In genomic region chr20:38747495-38748096, GRCh38 we compare ENCODE assay signal across 8 cellular contexts. TPM values are rescaled to one million over a fixed set of nuclear protein-coding genes. Genes with fewer than 3 reads are reported as not detected.
DNase-seq lines count a peak whose midpoint lies in the region; ATAC-seq and TF ChIP-seq lines count a peak whose summit lies in the region.

No MANE protein-coding gene starts in this region.

- H3K4ac ChIP-seq in neuronal stem cell (ENCODE audit: low read length) = no peak overlapping the region

- H3K14ac ChIP-seq in neuronal stem cell (ENCODE audit: low read length) = no peak overlapping the region

- no peak overlapping the region for H3K9ac ChIP-seq in neuronal stem cell (ENCODE audit: low read depth, low read length, poor library complexity)

- peak overlapping the region; percentile 81 for H3K4me3 Mint-ChIP-seq in Caco-2 (ENCODE audit: unreplicated experiment)
- H3K4me3 Mint-ChIP-seq in dendritic cell treated with granulocyte-macrophage colony-stimulating factor and Interleukin-4, amounts not matched to agents 40 ng/mL and 50 ng/mL, for 4 days = peak overlapping the region; percentile 89

- no peak for TF ChIP-seq CTCF in Caco-2 (IDR thresholded peaks at IDR 0.05; ENCODE audit: insufficient read depth in 1 of 2, low read depth in 1 of 2, low read length in 1 of 2, severe bottlenecking in 1 of 2, unreplicated experiment in 1 of 2)

- no peak overlapping the region for H2AK5ac ChIP-seq in neuronal stem cell (ENCODE audit: low read depth, low read length)

- H3K79me1 ChIP-seq in neuronal stem cell (ENCODE audit: low read depth, low read length) = peaks cover 5% of the 10 kb centered on the region

- no CpG with 5 or more reads among the region's 39 CpGs for WGBS in neuronal stem cell (ENCODE audit: extremely low coverage in 2 of 2, insufficient read length in 2 of 2, insufficient replicate concordance in 1 of 2), 2 donors

- no TSS peak for BruUV-seq in Caco-2 (replicated peaks; lab: Mats Ljungman, UMichigan)

- CTCF ChIA-PET in Caco-2 (lab: Charles Lee) = interaction anchor here (0.9 to 2.5 kb wide), 8 partner anchors 8 to 104 kb away, joined by 3 to 13 read pairs (median 8); no protein-coding TSS in a partner anchor

- H3K4me1 ChIP-seq in Caco-2 = peaks cover 14% of the 10 kb centered on the region
- peaks cover 9% of the 10 kb centered on the region in 2 donors for H3K4me1 ChIP-seq in neuronal stem cell (ENCODE audit: control insufficient read depth in 2 of 2, insufficient read depth in 1 of 2, low read depth in 1 of 2, low read length in 2 of 2)

- no peaks in the 10 kb centered on the region for H3K9me3 ChIP-seq in Caco-2
- H3K9me3 ChIP-seq in KOPT-K1 (ENCODE audit: insufficient read depth, low read length, poor library complexity, severe bottlenecking) = no peaks in the 10 kb centered on the region
- no peaks in the 10 kb centered on the region for H3K9me3 ChIP-seq in neuronal stem cell (replicated peaks in 1 of 2; ENCODE audit: control insufficient read depth in 2 of 2, insufficient read depth in 1 of 2, low read depth in 1 of 2, low read length in 2 of 2)

- H3K27ac Mint-ChIP-seq in Caco-2 (ENCODE audit: unreplicated experiment) = peak overlapping the region; percentile 85
- peak overlapping the region; percentile 94 for H3K27ac Mint-ChIP-seq in dendritic cell treated with granulocyte-macrophage colony-stimulating factor and Interleukin-4, amounts not matched to agents 40 ng/mL and 50 ng/mL, for 4 days

- H3K23ac ChIP-seq in neuronal stem cell (ENCODE audit: low read depth, low read length, poor library complexity) = no peak overlapping the region

- H3K9me3 Mint-ChIP-seq in Caco-2 (ENCODE audit: unreplicated experiment) = no peaks in the 10 kb centered on the region
- no peaks in the 10 kb centered on the region for H3K9me3 Mint-ChIP-seq in dendritic cell treated with granulocyte-macrophage colony-stimulating factor and Interleukin-4, amounts not matched to agents 40 ng/mL and 50 ng/mL, for 4 days

- H3K27ac ChIP-seq in KOPT-K1 (ENCODE audit: low read depth, low read length, poor library complexity, severe bottlenecking) = peak overlapping the region; percentile 57
- H3K27ac ChIP-seq in neuronal stem cell (replicated peaks; ENCODE audit: low read length) = no peak overlapping the region

- DNase-seq in Caco-2 (peak; percentile 60 to 69), neuronal stem cell (ENCODE audit: low spot score) (peak; percentile 68), activated gamma-delta T cell treated with Interleukin-2 at 50 U/mL for 16 hours (no peak), NOMO-1 (lab: John Stamatoyannopoulos, UW; ENCODE audit: unreplicated experiment in 2 of 2) (no peak)

- H4K91ac ChIP-seq in neuronal stem cell (ENCODE audit: low read depth, low read length, poor library complexity) = no peak overlapping the region

- no peak overlapping the region for H2BK120ac ChIP-seq in neuronal stem cell (ENCODE audit: low read depth, low read length)

- H3K4me2 ChIP-seq in neuronal stem cell (ENCODE audit: insufficient read depth, low read length, poor library complexity, severe bottlenecking) = peak overlapping the region; percentile 95

- H2AFZ ChIP-seq in neuronal stem cell (ENCODE audit: low read length) = peak overlapping the region; percentile 98

- no peak overlapping the region for H2BK12ac ChIP-seq in neuronal stem cell (ENCODE audit: low read length)

- H3K27me3 Mint-ChIP-seq in Caco-2 (ENCODE audit: insufficient read depth, unreplicated experiment) = peaks cover 2% of the 10 kb centered on the region
- peaks cover 22% of the 10 kb centered on the region for H3K27me3 Mint-ChIP-seq in dendritic cell treated with granulocyte-macrophage colony-stimulating factor and Interleukin-4, amounts not matched to agents 40 ng/mL and 50 ng/mL, for 4 days

- peaks cover 27% of the 10 kb centered on the region for H3K36me3 Mint-ChIP-seq in Caco-2 (ENCODE audit: insufficient read depth, unreplicated experiment)
- peaks cover 15% of the 10 kb centered on the region for H3K36me3 Mint-ChIP-seq in dendritic cell treated with granulocyte-macrophage colony-stimulating factor and Interleukin-4, amounts not matched to agents 40 ng/mL and 50 ng/mL, for 4 days (ENCODE audit: low read depth)

- ATAC-seq in HG02588 (IDR thresholded peaks at IDR 0.05; ENCODE audit: unreplicated experiment) = no peak
- ATAC-seq in HG03175 (IDR thresholded peaks at IDR 0.05; ENCODE audit: unreplicated experiment) = no peak

- H3K18ac ChIP-seq in neuronal stem cell (ENCODE audit: low read length) = peak overlapping the region; percentile 87

- peak overlapping the region; percentile 57 for H3K4me3 ChIP-seq in Caco-2 (ENCODE audit: low read depth, low read length)
- peak overlapping the region; percentile 31 to 88 for H3K4me3 ChIP-seq in neuronal stem cell (ENCODE audit: low read length in 2 of 2)

- H3K4me1 Mint-ChIP-seq in Caco-2 (ENCODE audit: low read depth, unreplicated experiment) = peaks cover 10% of the 10 kb centered on the region
- H3K4me1 Mint-ChIP-seq in dendritic cell treated with granulocyte-macrophage colony-stimulating factor and Interleukin-4, amounts not matched to agents 40 ng/mL and 50 ng/mL, for 4 days (ENCODE audit: low read depth) = peaks cover 23% of the 10 kb centered on the region

- no peak overlapping the region for H2BK5ac ChIP-seq in neuronal stem cell (ENCODE audit: low read length)

- no peaks in the 10 kb centered on the region for H3K36me3 ChIP-seq in Caco-2 (ENCODE audit: control insufficient read depth, insufficient read depth, low read length)
- peaks cover 21% of the 10 kb centered on the region for H3K36me3 ChIP-seq in KOPT-K1 (ENCODE audit: insufficient read depth, low read length)
- peaks cover 2 to 25% of the 10 kb centered on the region in 2 donors for H3K36me3 ChIP-seq in neuronal stem cell (replicated peaks in 1 of 2; ENCODE audit: control insufficient read depth in 2 of 2, insufficient read depth in 2 of 2, low read length in 2 of 2)

- no peaks in the 10 kb centered on the region for H3K27me3 ChIP-seq in Caco-2 (replicated peaks; ENCODE audit: control insufficient read depth, insufficient read depth, low read length)
- peaks cover 0 to 10% (median 0%) of the 10 kb centered on the region in 3 experiments for H3K27me3 ChIP-seq in neuronal stem cell (ENCODE audit: control insufficient read depth in 3 of 3, insufficient read depth in 3 of 3, low read depth in 1 of 3, low read length in 3 of 3)

- intact Hi-C loops in Caco-2 (cut with micrococcal nuclease; ENCODE audit: unreplicated experiment) = loop anchor here (1.0 kb wide), 1 partner anchor 16 kb away; no protein-coding TSS in a partner anchor
- intact Hi-C loops in dendritic cell treated with granulocyte-macrophage colony-stimulating factor and Interleukin-4, amounts not matched to agents 40 ng/mL and 50 ng/mL, for 4 days (cut with micrococcal nuclease) = no loop called here

- POLR2A ChIA-PET in Caco-2 (lab: Charles Lee) = interaction anchor here (0.6 to 1.0 kb wide), 2 partner anchors 107 to 213 kb away, joined by 3 read pairs; no protein-coding TSS in a partner anchor

- H4K8ac ChIP-seq in neuronal stem cell (ENCODE audit: low read depth, low read length) = no peak overlapping the region

- H2BK15ac ChIP-seq in neuronal stem cell (ENCODE audit: low read length) = no peak overlapping the region

RNA-seq across cellular contexts. Expression of gene ACTR5, which starts 0.7 kb away (rescaled TPM):
- total RNA-seq in Caco-2 (2022) = 18.2 and 20.0 TPM in 2 replicates
- 7.2 TPM for polyA plus RNA-seq in neuronal stem cell (2013, experiment 1 of 2)
- polyA plus RNA-seq in neuronal stem cell (2013, experiment 2 of 2) = 7.2 TPM

RNA-seq across cellular contexts. Expression of gene SLC32A1, which starts 23.3 kb away (rescaled TPM):
- total RNA-seq in Caco-2 (2022) = not detected in 2 replicates
- polyA plus RNA-seq in neuronal stem cell (2013, experiment 1 of 2) = 0.11 TPM
- polyA plus RNA-seq in neuronal stem cell (2013, experiment 2 of 2) = 0.14 TPM

RNA-seq across cellular contexts. Expression of gene PPP1R16B, which starts 57.9 kb away (rescaled TPM):
- total RNA-seq in Caco-2 (2022) = not detected in 2 replicates
- 1.3 TPM for polyA plus RNA-seq in neuronal stem cell (2013, experiment 1 of 2)
- polyA plus RNA-seq in neuronal stem cell (2013, experiment 2 of 2) = 1.3 TPM

Comparison
In these comparisons a context has a peak if more than half of its experiments do, and no peak if none do; other contexts are left out.
1. DNase-seq: peak in Caco-2 (2 of 2) and neuronal stem cell (single experiment); none in activated gamma-delta T cell treated with Interleukin-2 at 50 U/mL for 16 hours (single experiment) and NOMO-1 (0 of 2).